22 cellular contexts compared by ENCODE assay signal in genomic region chr14:105913861-105914260, GRCh38.
A peak's percentile ranks its signal among the peaks of the same experiment; 100 is the strongest.
DNase-seq lines count a peak whose midpoint lies in the region; ATAC-seq and TF ChIP-seq lines count a peak whose summit lies in the region.
"Had no signal": no experiment of that assay in that cellular context is flagged by ENCODE, and none has a peak within 500 bp of the region (broad histone marks: within the 10 kb centered on the region; RNA-seq: fewer than 3 reads in every experiment).

No MANE protein-coding gene starts in this region.

- H3K4me1 ChIP-seq in RWPE2 (ENCODE audit: insufficient read depth, poor library complexity, severe bottlenecking) (no peaks in the 10 kb centered on the region), body of pancreas (no peaks in the 10 kb centered on the region)

- WGBS in body of pancreas, 2 donors = 54% methylated on average over 5 of the region's 5 CpGs; no CpG with 5 or more reads in 1 of the 2 donors

- H3K27me3 Mint-ChIP-seq in activated naive CD8-positive, alpha-beta T cell treated with anti-CD3 and anti-CD28 coated beads, Interleukin-2, amount 10 ng/mL, durations not matched to agents 7 days and 5 days = peaks cover 3% of the 10 kb centered on the region
- peaks cover 4% of the 10 kb centered on the region for H3K27me3 Mint-ChIP-seq in activated naive CD8-positive, alpha-beta T cell treated with anti-CD3 and anti-CD28 coated beads for 36 hours
- no peaks in the 10 kb centered on the region for H3K27me3 Mint-ChIP-seq in memory B cell
- no peaks in the 10 kb centered on the region for H3K27me3 Mint-ChIP-seq in stimulated activated naive B cell treated with anti-CD40 and anti-IgM and Interleukin-4, amounts not matched to agents 10 μg/mL and 1 μg/mL and 100 μg/mL, for 72 hours

- no peaks in the 10 kb centered on the region for H3K36me3 ChIP-seq in RWPE2 (ENCODE audit: low read depth)
- H3K36me3 ChIP-seq in body of pancreas (replicated peaks in 1 of 2; ENCODE audit: insufficient read depth in 1 of 2, low read depth in 2 of 2) = no peaks in the 10 kb centered on the region
- H3K36me3 ChIP-seq: MG63 had no signal

- H3K9me3 ChIP-seq in RWPE2 (ENCODE audit: severe bottlenecking) = no peaks in the 10 kb centered on the region
- H3K9me3 ChIP-seq in body of pancreas = no peaks in the 10 kb centered on the region
- H3K9me3 ChIP-seq: MG63 had no signal

- peak; percentile 6 for DNase-seq in activated naive CD8-positive, alpha-beta T cell treated with anti-CD3 and anti-CD28 coated beads, Interleukin-2, amount 10 ng/mL, durations not matched to agents 7 days and 5 days
- DNase-seq in activated naive CD8-positive, alpha-beta T cell treated with anti-CD3 and anti-CD28 coated beads for 36 hours = no peak
- DNase-seq in RWPE2 (ENCODE audit: low spot score) = peak; percentile 16
- no peak for DNase-seq in memory B cell (ENCODE audit: low spot score in 2 of 2)
- DNase-seq in stimulated activated naive B cell treated with anti-CD40 and anti-IgM and Interleukin-4, amounts not matched to agents 10 μg/mL and 1 μg/mL and 100 μg/mL, for 72 hours = no peak
- DNase-seq in body of pancreas = no peak
- DNase-seq: 8988T, ACHN, Calu3, DMS79 treated with DMSO at 0.1 percent for 48 hours, GF-D8, IMR-90, KG1, MG63, NCI-H1105 treated with DMSO at 0.1 percent for 48 hours, NCI-H146, NCI-H2029, NCI-H446, NCI-H524 treated with DMSO at 0.1 percent for 48 hours, NCI-H774, SHP77 treated with DMSO at 0.1 percent for 48 hours had no signal

- H3K4me3 Mint-ChIP-seq in activated naive CD8-positive, alpha-beta T cell treated with anti-CD3 and anti-CD28 coated beads, Interleukin-2, amount 10 ng/mL, durations not matched to agents 7 days and 5 days = no peak overlapping the region
- no peak overlapping the region for H3K4me3 Mint-ChIP-seq in activated naive CD8-positive, alpha-beta T cell treated with anti-CD3 and anti-CD28 coated beads for 36 hours
- H3K4me3 Mint-ChIP-seq in memory B cell = peak overlapping the region; percentile 86
- peak overlapping the region in 1 of 2 donors; percentile 52 for H3K4me3 Mint-ChIP-seq in stimulated activated naive B cell treated with anti-CD40 and anti-IgM and Interleukin-4, amounts not matched to agents 10 μg/mL and 1 μg/mL and 100 μg/mL, for 72 hours

- H3K9me3 Mint-ChIP-seq in activated naive CD8-positive, alpha-beta T cell treated with anti-CD3 and anti-CD28 coated beads, Interleukin-2, amount 10 ng/mL, durations not matched to agents 7 days and 5 days = no peaks in the 10 kb centered on the region
- no peaks in the 10 kb centered on the region for H3K9me3 Mint-ChIP-seq in activated naive CD8-positive, alpha-beta T cell treated with anti-CD3 and anti-CD28 coated beads for 36 hours
- no peaks in the 10 kb centered on the region for H3K9me3 Mint-ChIP-seq in memory B cell
- H3K9me3 Mint-ChIP-seq in stimulated activated naive B cell treated with anti-CD40 and anti-IgM and Interleukin-4, amounts not matched to agents 10 μg/mL and 1 μg/mL and 100 μg/mL, for 72 hours = peaks cover 2 to 3% of the 10 kb centered on the region in 2 donors

- H3K4me3 ChIP-seq in RWPE2 (ENCODE audit: severe bottlenecking) (no peak overlapping the region), body of pancreas (no peak overlapping the region)
- H3K4me3 ChIP-seq: MG63 had no signal

- no peaks in the 10 kb centered on the region for H3K4me1 Mint-ChIP-seq in activated naive CD8-positive, alpha-beta T cell treated with anti-CD3 and anti-CD28 coated beads, Interleukin-2, amount 10 ng/mL, durations not matched to agents 7 days and 5 days
- no peaks in the 10 kb centered on the region for H3K4me1 Mint-ChIP-seq in activated naive CD8-positive, alpha-beta T cell treated with anti-CD3 and anti-CD28 coated beads for 36 hours
- H3K4me1 Mint-ChIP-seq in memory B cell = peaks cover 4% of the 10 kb centered on the region
- H3K4me1 Mint-ChIP-seq in stimulated activated naive B cell treated with anti-CD40 and anti-IgM and Interleukin-4, amounts not matched to agents 10 μg/mL and 1 μg/mL and 100 μg/mL, for 72 hours = peaks cover 6 to 30% of the 10 kb centered on the region in 2 donors

- POLR2A ChIA-PET in activated naive CD8-positive, alpha-beta T cell treated with anti-CD3 and anti-CD28 coated beads, Interleukin-2, amount 10 ng/mL, durations not matched to agents 7 days and 5 days (lab: Charles Lee) = no interaction called here

- no peaks in the 10 kb centered on the region for H3K27me3 ChIP-seq in RWPE2 (ENCODE audit: insufficient read depth, poor library complexity, severe bottlenecking)
- no peaks in the 10 kb centered on the region for H3K27me3 ChIP-seq in body of pancreas
- H3K27me3 ChIP-seq: MG63 had no signal

- intact Hi-C loops in body of pancreas (cut with DNase I) = no loop called here

- no peaks in the 10 kb centered on the region for H3K36me3 Mint-ChIP-seq in activated naive CD8-positive, alpha-beta T cell treated with anti-CD3 and anti-CD28 coated beads, Interleukin-2, amount 10 ng/mL, durations not matched to agents 7 days and 5 days
- no peaks in the 10 kb centered on the region for H3K36me3 Mint-ChIP-seq in activated naive CD8-positive, alpha-beta T cell treated with anti-CD3 and anti-CD28 coated beads for 36 hours
- peaks cover 10% of the 10 kb centered on the region for H3K36me3 Mint-ChIP-seq in memory B cell
- peaks cover 28 to 33% of the 10 kb centered on the region in 2 donors for H3K36me3 Mint-ChIP-seq in stimulated activated naive B cell treated with anti-CD40 and anti-IgM and Interleukin-4, amounts not matched to agents 10 μg/mL and 1 μg/mL and 100 μg/mL, for 72 hours

- no peak overlapping the region for H3K27ac Mint-ChIP-seq in activated naive CD8-positive, alpha-beta T cell treated with anti-CD3 and anti-CD28 coated beads, Interleukin-2, amount 10 ng/mL, durations not matched to agents 7 days and 5 days
- H3K27ac Mint-ChIP-seq in activated naive CD8-positive, alpha-beta T cell treated with anti-CD3 and anti-CD28 coated beads for 36 hours = no peak overlapping the region
- no peak overlapping the region for H3K27ac Mint-ChIP-seq in memory B cell
- peak overlapping the region; percentile 89 for H3K27ac Mint-ChIP-seq in stimulated activated naive B cell treated with anti-CD40 and anti-IgM and Interleukin-4, amounts not matched to agents 10 μg/mL and 1 μg/mL and 100 μg/mL, for 72 hours

- no peak overlapping the region for H3K27ac ChIP-seq in RWPE2 (ENCODE audit: poor library complexity, severe bottlenecking)
- no peak overlapping the region for H3K27ac ChIP-seq in body of pancreas

- TF ChIP-seq POLR2A in body of pancreas (IDR thresholded peaks at IDR 0.05) = no peak

- TF ChIP-seq CTCF in RWPE2 (IDR thresholded peaks at IDR 0.05; ENCODE audit: poor library complexity, severe bottlenecking) = no peak
- TF ChIP-seq CTCF in body of pancreas (IDR thresholded peaks at IDR 0.05) = no peak

- ATAC-seq in activated naive CD8-positive, alpha-beta T cell treated with anti-CD3 and anti-CD28 coated beads, Interleukin-2, amount 10 ng/mL, durations not matched to agents 7 days and 5 days (ENCODE audit: low read depth) = no peak
- no peak for ATAC-seq in RWPE2 (ENCODE audit: low read depth)
- ATAC-seq in memory B cell (ENCODE audit: low read depth) = no peak
- ATAC-seq in stimulated activated naive B cell treated with anti-CD40 and anti-IgM and Interleukin-4, amounts not matched to agents 10 μg/mL and 1 μg/mL and 100 μg/mL, for 72 hours (replicated peaks) = no peak
- no peak for ATAC-seq in GM18511 (IDR thresholded peaks at IDR 0.05; ENCODE audit: unreplicated experiment)
- no peak for ATAC-seq in body of pancreas

Comparison
In these comparisons a context has a peak if more than half of its experiments do, and no peak if none do; other contexts are left out.
1. DNase-seq: peak in activated naive CD8-positive, alpha-beta T cell treated with anti-CD3 and anti-CD28 coated beads, Interleukin-2, amount 10 ng/mL, durations not matched to agents 7 days and 5 days (single experiment) and RWPE2 (single experiment); none in activated naive CD8-positive, alpha-beta T cell treated with anti-CD3 and anti-CD28 coated beads for 36 hours (single experiment), memory B cell (0 of 2), stimulated activated naive B cell treated with anti-CD40 and anti-IgM and Interleukin-4, amounts not matched to agents 10 μg/mL and 1 μg/mL and 100 μg/mL, for 72 hours (single experiment) and body of pancreas (0 of 4).